ENCODE assay signal across 1 cellular context in genomic region chr15:89777073-89777820, GRCh38.
TF ChIP-seq lines count a peak whose summit lies in the region.

No MANE protein-coding gene starts in this region.

TF ChIP-seq in HepG2, 621 proteins besides CTCF, POLR2A, EP300 and RAD21:
- no peak for TF ChIP-seq KLF6 (CRISPR knock-in tag; IDR thresholded peaks at IDR 0.05)
- TF ChIP-seq ZNF276 (CRISPR knock-in tag; IDR thresholded peaks at IDR 0.05; ENCODE audit: low read depth), result no peak
- TF ChIP-seq STAT5B (CRISPR knock-in tag; IDR thresholded peaks at IDR 0.05), result no peak
- TF ChIP-seq ZBTB42 (CRISPR knock-in tag; IDR thresholded peaks at IDR 0.05), result no peak
- no peak for TF ChIP-seq ZNF441 (CRISPR knock-in tag; IDR thresholded peaks at IDR 0.05; ENCODE audit: borderline replicate concordance)
- TF ChIP-seq ZNF24 (IDR thresholded peaks at IDR 0.05), result no peak
- no peak for TF ChIP-seq POGK (CRISPR knock-in tag; conservative IDR thresholded peaks at IDR 0.05)
- no peak for TF ChIP-seq ZNF678 (CRISPR knock-in tag; IDR thresholded peaks at IDR 0.05)
- no peak for TF ChIP-seq NFE2L1 (CRISPR knock-in tag; IDR thresholded peaks at IDR 0.05; ENCODE audit: borderline replicate concordance)
- TF ChIP-seq SMAD3 (CRISPR knock-in tag; IDR thresholded peaks at IDR 0.05), result no peak
- no peak for TF ChIP-seq KLF11 (CRISPR knock-in tag; IDR thresholded peaks at IDR 0.05)
- no peak for TF ChIP-seq TBL1XR1 (IDR thresholded peaks at IDR 0.05; ENCODE audit: borderline replicate concordance, low read length, partially characterized antibody)
- TF ChIP-seq NR0B2 (CRISPR knock-in tag; IDR thresholded peaks at IDR 0.05), result no peak
TF ChIP-seq in HepG2: peak in this region for 0.
